Comparison of ENCODE assay signal across 8 cellular contexts in the genomic region with DNA sequence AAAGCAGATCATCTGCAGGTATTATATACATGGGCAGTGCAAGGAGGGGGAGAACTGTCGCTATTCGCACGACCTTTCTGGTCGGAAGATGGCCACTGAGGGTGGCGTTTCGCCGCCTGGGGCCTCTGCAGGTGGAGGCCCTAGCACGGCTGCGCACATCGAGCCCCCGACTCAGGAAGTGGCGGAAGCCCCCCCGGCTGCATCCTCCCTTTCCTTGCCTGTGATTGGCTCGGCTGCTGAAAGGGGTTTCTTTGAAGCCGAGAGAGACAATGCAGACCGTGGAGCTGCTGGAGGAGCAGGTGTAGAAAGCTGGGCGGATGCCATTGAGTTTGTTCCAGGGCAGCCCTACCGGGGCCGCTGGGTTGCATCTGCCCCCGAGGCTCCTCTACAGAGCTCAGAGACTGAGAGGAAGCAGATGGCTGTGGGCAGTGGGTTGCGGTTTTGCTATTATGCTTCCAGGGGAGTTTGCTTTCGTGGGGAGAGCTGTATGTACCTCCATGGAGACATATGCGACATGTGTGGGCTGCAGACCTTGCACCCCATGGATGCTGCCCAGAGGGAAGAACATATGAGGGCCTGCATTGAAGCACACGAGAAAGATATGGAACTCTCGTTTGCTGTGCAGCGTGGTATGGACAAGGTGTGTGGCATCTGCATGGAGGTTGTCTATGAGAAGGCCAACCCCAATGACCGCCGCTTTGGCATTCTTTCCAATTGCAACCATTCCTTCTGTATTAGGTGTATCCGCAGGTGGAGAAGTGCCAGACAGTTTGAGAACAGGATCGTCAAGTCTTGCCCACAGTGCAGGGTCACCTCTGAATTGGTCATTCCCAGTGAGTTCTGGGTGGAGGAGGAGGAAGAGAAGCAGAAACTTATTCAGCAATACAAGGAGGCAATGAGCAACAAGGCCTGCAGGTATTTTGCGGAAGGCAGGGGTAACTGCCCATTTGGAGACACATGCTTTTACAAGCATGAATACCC. TPM values are rescaled to one million over a fixed set of nuclear protein-coding genes. Genes with fewer than 3 reads are reported as not detected.
A peak's percentile ranks its signal among the peaks of the same experiment; 100 is the strongest.
DNase-seq lines count a peak whose midpoint lies in the region; ATAC-seq and TF ChIP-seq lines count a peak whose summit lies in the region.
"Had no signal": no experiment of that assay in that cellular context is flagged by ENCODE, and none has a peak within 500 bp of the region (broad histone marks: within the 10 kb centered on the region; RNA-seq: fewer than 3 reads in every experiment).

No MANE protein-coding gene starts in this region.

- H3K4me1 Mint-ChIP-seq in activated naive CD8-positive, alpha-beta T cell treated with anti-CD3 and anti-CD28 coated beads, Interleukin-2, amount 10 ng/mL, durations not matched to agents 7 days and 5 days = no peaks in the 10 kb centered on the region

- DNase-seq in NCI-H774 (lab: John Stamatoyannopoulos, UW) (peak; percentile 90), NCI-H345 (lab: John Stamatoyannopoulos, UW) (no peak)
- peak; percentile 36 for DNase-seq in activated naive CD8-positive, alpha-beta T cell treated with anti-CD3 and anti-CD28 coated beads, Interleukin-2, amount 10 ng/mL, durations not matched to agents 7 days and 5 days

- no peak for TF ChIP-seq EP300 in neural cell (conservative IDR thresholded peaks at IDR 0.05; ENCODE audit: poor library complexity, severe bottlenecking)

- no peaks in the 10 kb centered on the region for H3K27me3 Mint-ChIP-seq in activated naive CD8-positive, alpha-beta T cell treated with anti-CD3 and anti-CD28 coated beads, Interleukin-2, amount 10 ng/mL, durations not matched to agents 7 days and 5 days

- H3K4me2 ChIP-seq in neural cell (ENCODE audit: low read length) = peak overlapping the region; percentile 45

- H3K36me3 ChIP-seq in neural cell (ENCODE audit: insufficient read depth, low read length) = no peaks in the 10 kb centered on the region
- H3K36me3 ChIP-seq: pancreas had no signal

- POLR2A ChIA-PET in activated naive CD8-positive, alpha-beta T cell treated with anti-CD3 and anti-CD28 coated beads, Interleukin-2, amount 10 ng/mL, durations not matched to agents 7 days and 5 days (lab: Charles Lee) = no interaction called here

- H4K20me1 ChIP-seq in neural cell (ENCODE audit: insufficient read depth) = no peaks in the 10 kb centered on the region

- no peaks in the 10 kb centered on the region for H3K9me3 ChIP-seq in neural cell (ENCODE audit: low read length)
- H3K9me3 ChIP-seq: pancreas had no signal

- ATAC-seq in HG03103 (IDR thresholded peaks at IDR 0.05; ENCODE audit: low read depth, unreplicated experiment) (peak; percentile 39), HG03159 (IDR thresholded peaks at IDR 0.05; ENCODE audit: unreplicated experiment) (no peak), HG02642 (IDR thresholded peaks at IDR 0.05; ENCODE audit: poor library complexity, unreplicated experiment) (no peak)
- ATAC-seq in activated naive CD8-positive, alpha-beta T cell treated with anti-CD3 and anti-CD28 coated beads, Interleukin-2, amount 10 ng/mL, durations not matched to agents 7 days and 5 days (ENCODE audit: low read depth) = peak; percentile 75
- ATAC-seq: pancreas had no signal

- no peaks in the 10 kb centered on the region for H3K9me2 ChIP-seq in neural cell (ENCODE audit: insufficient read depth, low read length)

- TF ChIP-seq RAD21 in neural cell (conservative IDR thresholded peaks at IDR 0.05) = no peak

- H3K36me3 Mint-ChIP-seq in activated naive CD8-positive, alpha-beta T cell treated with anti-CD3 and anti-CD28 coated beads, Interleukin-2, amount 10 ng/mL, durations not matched to agents 7 days and 5 days = no peaks in the 10 kb centered on the region

- peak overlapping the region; percentile 51 for H3K27ac Mint-ChIP-seq in activated naive CD8-positive, alpha-beta T cell treated with anti-CD3 and anti-CD28 coated beads, Interleukin-2, amount 10 ng/mL, durations not matched to agents 7 days and 5 days

- H3K27ac ChIP-seq in neural cell (ENCODE audit: low read length) = peak overlapping the region; percentile 98
- H3K27ac ChIP-seq: pancreas had no signal

- H3K4me3 Mint-ChIP-seq in activated naive CD8-positive, alpha-beta T cell treated with anti-CD3 and anti-CD28 coated beads, Interleukin-2, amount 10 ng/mL, durations not matched to agents 7 days and 5 days = peak overlapping the region; percentile 65

- no peaks in the 10 kb centered on the region for H3K27me3 ChIP-seq in neural cell (ENCODE audit: insufficient read depth, low read depth, low read length)
- H3K27me3 ChIP-seq: pancreas had no signal

- no peak overlapping the region for H2AFZ ChIP-seq in neural cell (ENCODE audit: low read depth, low read length)

- no peaks in the 10 kb centered on the region for H3K9me3 Mint-ChIP-seq in activated naive CD8-positive, alpha-beta T cell treated with anti-CD3 and anti-CD28 coated beads, Interleukin-2, amount 10 ng/mL, durations not matched to agents 7 days and 5 days

- H3K79me2 ChIP-seq in neural cell (replicated peaks; ENCODE audit: insufficient read depth, low read length) = peaks cover 67% of the 10 kb centered on the region

- H3F3A ChIP-seq in neural cell (ENCODE audit: insufficient read depth, low read length, poor library complexity, severe bottlenecking) = no peaks in the 10 kb centered on the region

- H3K4me3 ChIP-seq in neural cell (ENCODE audit: low read length) = peak overlapping the region; percentile 68

- H3K9ac ChIP-seq in neural cell (ENCODE audit: low read length) = peak overlapping the region; percentile 73

- no peak for TF ChIP-seq CTCF in neural cell (IDR thresholded peaks at IDR 0.05; ENCODE audit: poor library complexity, severe bottlenecking)

TF ChIP-seq in neural cell, 6 proteins besides CTCF, POLR2A, EP300 and RAD21:
- TF ChIP-seq, protein P1, sequence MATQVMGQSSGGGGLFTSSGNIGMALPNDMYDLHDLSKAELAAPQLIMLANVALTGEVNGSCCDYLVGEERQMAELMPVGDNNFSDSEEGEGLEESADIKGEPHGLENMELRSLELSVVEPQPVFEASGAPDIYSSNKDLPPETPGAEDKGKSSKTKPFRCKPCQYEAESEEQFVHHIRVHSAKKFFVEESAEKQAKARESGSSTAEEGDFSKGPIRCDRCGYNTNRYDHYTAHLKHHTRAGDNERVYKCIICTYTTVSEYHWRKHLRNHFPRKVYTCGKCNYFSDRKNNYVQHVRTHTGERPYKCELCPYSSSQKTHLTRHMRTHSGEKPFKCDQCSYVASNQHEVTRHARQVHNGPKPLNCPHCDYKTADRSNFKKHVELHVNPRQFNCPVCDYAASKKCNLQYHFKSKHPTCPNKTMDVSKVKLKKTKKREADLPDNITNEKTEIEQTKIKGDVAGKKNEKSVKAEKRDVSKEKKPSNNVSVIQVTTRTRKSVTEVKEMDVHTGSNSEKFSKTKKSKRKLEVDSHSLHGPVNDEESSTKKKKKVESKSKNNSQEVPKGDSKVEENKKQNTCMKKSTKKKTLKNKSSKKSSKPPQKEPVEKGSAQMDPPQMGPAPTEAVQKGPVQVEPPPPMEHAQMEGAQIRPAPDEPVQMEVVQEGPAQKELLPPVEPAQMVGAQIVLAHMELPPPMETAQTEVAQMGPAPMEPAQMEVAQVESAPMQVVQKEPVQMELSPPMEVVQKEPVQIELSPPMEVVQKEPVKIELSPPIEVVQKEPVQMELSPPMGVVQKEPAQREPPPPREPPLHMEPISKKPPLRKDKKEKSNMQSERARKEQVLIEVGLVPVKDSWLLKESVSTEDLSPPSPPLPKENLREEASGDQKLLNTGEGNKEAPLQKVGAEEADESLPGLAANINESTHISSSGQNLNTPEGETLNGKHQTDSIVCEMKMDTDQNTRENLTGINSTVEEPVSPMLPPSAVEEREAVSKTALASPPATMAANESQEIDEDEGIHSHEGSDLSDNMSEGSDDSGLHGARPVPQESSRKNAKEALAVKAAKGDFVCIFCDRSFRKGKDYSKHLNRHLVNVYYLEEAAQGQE (IDR thresholded peaks at IDR 0.05; ENCODE audit: borderline replicate concordance) = no peak
- TF ChIP-seq POLR2AphosphoS5 (IDR thresholded peaks at IDR 0.05) (no peak), EZH2 (IDR thresholded peaks at IDR 0.05; ENCODE audit: borderline replicate concordance, insufficient read depth, low read length, poor library complexity, severe bottlenecking) (no peak), SMC3 (conservative IDR thresholded peaks at IDR 0.05; ENCODE audit: poor library complexity) (no peak)

RNA-seq across cellular contexts. Expression of a gene that starts 0.9 kb away (rescaled TPM):
- 1 to 10 TPM; 2.9 to 3.0 TPM for total RNA-seq in activated naive CD8-positive, alpha-beta T cell treated with anti-CD3 and anti-CD28 coated beads, Interleukin-2, amount 10 ng/mL, durations not matched to agents 7 days and 5 days
- polyA plus RNA-seq in neural cell = 10.7 and 13.9 TPM in 2 replicates
- 20.5 and 23.1 TPM in 2 replicates for polyA minus RNA-seq in neural cell

Comparison
In these comparisons a context has a peak if more than half of its experiments do, and no peak if none do; other contexts are left out.
1. ATAC-seq: peak in HG03103 (single experiment) and activated naive CD8-positive, alpha-beta T cell treated with anti-CD3 and anti-CD28 coated beads, Interleukin-2, amount 10 ng/mL, durations not matched to agents 7 days and 5 days (single experiment); none in HG03159 (single experiment) and HG02642 (single experiment).